ENCODE assay signal across 17 cellular contexts in genomic region chr10:22610595-22610994, GRCh38.
DNase-seq lines count a peak whose midpoint lies in the region; ATAC-seq and TF ChIP-seq lines count a peak whose summit lies in the region.
"Had no signal": no experiment of that assay in that cellular context is flagged by ENCODE, and none has a peak within 500 bp of the region (broad histone marks: within the 10 kb centered on the region; RNA-seq: fewer than 3 reads in every experiment).

No MANE protein-coding gene starts in this region.

- WGBS in mesenchymal stem cell, result 71% methylated on average over 4 of the region's 5 CpGs
- 55% methylated on average over 5 of the region's 5 CpGs for WGBS in prostate gland

- DNase-seq in CD14-positive monocyte (ENCODE audit: low spot score), result no peak
- DNase-seq in Caco-2, result no peak
- DNase-seq in activated naive CD8-positive, alpha-beta T cell treated with anti-CD3 and anti-CD28 coated beads, Interleukin-2, amount 10 ng/mL, durations not matched to agents 7 days and 5 days, result no peak
- DNase-seq in mesenchymal stem cell, result no peak
- no peak for DNase-seq in left lobe of liver (ENCODE audit: low spot score)
- DNase-seq in prostate gland (ENCODE audit: low spot score), result no peak
- DNase-seq in RKO (ENCODE audit: low spot score), result no peak
- DNase-seq: BE2C, body of pancreas, DMS53, kidney, NCI-H1694, occipital lobe, right lobe of liver, Right ventricle myocardium superior had no signal

- H3K79me1 ChIP-seq in mesenchymal stem cell (replicated peaks; ENCODE audit: low read length, poor library complexity, severe bottlenecking), result peaks cover 44% of the 10 kb centered on the region

- peak overlapping the region in 1 of 2 experiments; percentile 67 for H2BK12ac ChIP-seq in mesenchymal stem cell (ENCODE audit: low read length in 2 of 2)

- H3K9me3 ChIP-seq in Caco-2, result 0 out of 2 replicates have a peak, but pooled peaks cover 5% of the 10 kb centered on the region
- H3K9me3 ChIP-seq in mesenchymal stem cell (ENCODE audit: control insufficient read depth, low read length), result no peaks in the 10 kb centered on the region
- no peaks in the 10 kb centered on the region for H3K9me3 ChIP-seq in prostate gland
- H3K9me3 ChIP-seq: BE2C, body of pancreas, right lobe of liver, thoracic aorta had no signal

- H3K9ac ChIP-seq in mesenchymal stem cell (ENCODE audit: low read length), result no peak overlapping the region

- no peak overlapping the region for H3K23ac ChIP-seq in mesenchymal stem cell (ENCODE audit: low read length in 2 of 2)

- no TSS peak for BruUV-seq in Caco-2 (replicated peaks; lab: Mats Ljungman, UMichigan)

- no peak overlapping the region for H2AFZ ChIP-seq in mesenchymal stem cell (ENCODE audit: low read depth, low read length)

- TF ChIP-seq CTCF in CD14-positive monocyte (IDR thresholded peaks at IDR 0.05), result no peak
- no peak for TF ChIP-seq CTCF in Caco-2 (IDR thresholded peaks at IDR 0.05; ENCODE audit: insufficient read depth in 1 of 2, low read depth in 1 of 2, low read length in 1 of 2, severe bottlenecking in 1 of 2, unreplicated experiment in 1 of 2)
- no peak for TF ChIP-seq CTCF in prostate gland (IDR thresholded peaks at IDR 0.05)

- TF ChIP-seq POLR2A in prostate gland (IDR thresholded peaks at IDR 0.05), result no peak

- H2BK5ac ChIP-seq in mesenchymal stem cell (ENCODE audit: low read depth, low read length, poor library complexity, severe bottlenecking), result no peak overlapping the region

- intact Hi-C loops in CD14-positive monocyte (cut with micrococcal nuclease), result no loop called here
- intact Hi-C loops in Caco-2 (cut with micrococcal nuclease; ENCODE audit: unreplicated experiment), result no loop called here
- intact Hi-C loops in prostate gland (cut with DNase I), result no loop called here

- H4K91ac ChIP-seq in mesenchymal stem cell (ENCODE audit: low read length), result peak overlapping the region; percentile 50

- CTCF ChIA-PET in Caco-2 (lab: Charles Lee), result no interaction called here

- H3K27ac ChIP-seq in mesenchymal stem cell (ENCODE audit: low read length, poor library complexity, severe bottlenecking) (no peak overlapping the region), prostate gland (no peak overlapping the region)
- H3K27ac ChIP-seq: body of pancreas, right lobe of liver, thoracic aorta had no signal

- H3K27me3 Mint-ChIP-seq in CD14-positive monocyte (ENCODE audit: low read depth in 3 of 3), result no peaks in the 10 kb centered on the region
- H3K27me3 Mint-ChIP-seq in Caco-2 (ENCODE audit: insufficient read depth, unreplicated experiment), result no peaks in the 10 kb centered on the region
- H3K27me3 Mint-ChIP-seq in activated naive CD8-positive, alpha-beta T cell treated with anti-CD3 and anti-CD28 coated beads, Interleukin-2, amount 10 ng/mL, durations not matched to agents 7 days and 5 days, result no peaks in the 10 kb centered on the region

- no peak overlapping the region for H3K14ac ChIP-seq in mesenchymal stem cell (ENCODE audit: low read length in 2 of 2)

- ATAC-seq in activated naive CD8-positive, alpha-beta T cell treated with anti-CD3 and anti-CD28 coated beads, Interleukin-2, amount 10 ng/mL, durations not matched to agents 7 days and 5 days (ENCODE audit: low read depth), result no peak
- ATAC-seq in left lobe of liver, result no peak
- ATAC-seq: activated CD4-positive, CD25-positive, alpha-beta regulatory T cell treated with anti-CD3 and anti-CD28 coated beads, Interleukin-2, amount 50 U/mL, for 24 hours; body of pancreas; right lobe of liver had no signal

- H3K4me3 ChIP-seq in Caco-2 (ENCODE audit: low read depth, low read length), result no peak overlapping the region
- H3K4me3 ChIP-seq in mesenchymal stem cell (ENCODE audit: insufficient read depth in 1 of 2, low read depth in 1 of 2, low read length in 2 of 2), result no peak overlapping the region
- no peak overlapping the region for H3K4me3 ChIP-seq in prostate gland
- H3K4me3 ChIP-seq: body of pancreas, right lobe of liver, thoracic aorta had no signal

- POLR2A ChIA-PET in Caco-2 (lab: Charles Lee), result no interaction called here
- POLR2A ChIA-PET in activated naive CD8-positive, alpha-beta T cell treated with anti-CD3 and anti-CD28 coated beads, Interleukin-2, amount 10 ng/mL, durations not matched to agents 7 days and 5 days (lab: Charles Lee), result interaction anchor here (0.7 to 1.8 kb wide), 5 partner anchors 9 to 174 kb away, joined by 3 to 10 read pairs (median 3); no protein-coding TSS in a partner anchor

- H3K4me1 ChIP-seq in Caco-2 (peaks cover 13% of the 10 kb centered on the region), mesenchymal stem cell (ENCODE audit: control insufficient read depth, insufficient read depth, low read depth, low read length) (peaks cover 10% of the 10 kb centered on the region), prostate gland (replicated peaks) (no peaks in the 10 kb centered on the region)

- H3K4me2 ChIP-seq in mesenchymal stem cell (ENCODE audit: low read length, poor library complexity, severe bottlenecking), result no peak overlapping the region

- peak overlapping the region; percentile 70 for H2AK5ac ChIP-seq in mesenchymal stem cell (ENCODE audit: low read length, severe bottlenecking)

- H3K4me1 Mint-ChIP-seq in CD14-positive monocyte (peaks cover 81% of the 10 kb centered on the region), Caco-2 (ENCODE audit: low read depth, unreplicated experiment) (peaks cover 36% of the 10 kb centered on the region)
- H3K4me1 Mint-ChIP-seq in activated naive CD8-positive, alpha-beta T cell treated with anti-CD3 and anti-CD28 coated beads, Interleukin-2, amount 10 ng/mL, durations not matched to agents 7 days and 5 days, result peaks cover 75% of the 10 kb centered on the region

- H3K9me3 Mint-ChIP-seq in CD14-positive monocyte, result peaks cover 0 to 3% (median 0%) of the 10 kb centered on the region in 7 donors
- peaks cover 19% of the 10 kb centered on the region for H3K9me3 Mint-ChIP-seq in Caco-2 (ENCODE audit: unreplicated experiment)
- peaks cover 2% of the 10 kb centered on the region for H3K9me3 Mint-ChIP-seq in activated naive CD8-positive, alpha-beta T cell treated with anti-CD3 and anti-CD28 coated beads, Interleukin-2, amount 10 ng/mL, durations not matched to agents 7 days and 5 days

- H2BK120ac ChIP-seq in mesenchymal stem cell (ENCODE audit: low read depth, low read length), result no peak overlapping the region

- H3K4me3 Mint-ChIP-seq in CD14-positive monocyte, result no peak overlapping the region
- H3K4me3 Mint-ChIP-seq in Caco-2 (ENCODE audit: unreplicated experiment), result no peak overlapping the region
- H3K4me3 Mint-ChIP-seq in activated naive CD8-positive, alpha-beta T cell treated with anti-CD3 and anti-CD28 coated beads, Interleukin-2, amount 10 ng/mL, durations not matched to agents 7 days and 5 days, result peak overlapping the region; percentile 71

- H3K36me3 ChIP-seq in Caco-2 (ENCODE audit: control insufficient read depth, insufficient read depth, low read length) (no peaks in the 10 kb centered on the region), mesenchymal stem cell (ENCODE audit: control insufficient read depth in 1 of 2, insufficient read depth in 2 of 2, low read depth in 1 of 2, low read length in 2 of 2) (peaks cover 21 to 52% of the 10 kb centered on the region in 2 experiments), prostate gland (no peaks in the 10 kb centered on the region)
- H3K36me3 ChIP-seq: right lobe of liver had no signal

- peak overlapping the region; percentile 60 for H4K8ac ChIP-seq in mesenchymal stem cell (ENCODE audit: low read length)

- H3K27me3 ChIP-seq in Caco-2 (replicated peaks; ENCODE audit: control insufficient read depth, insufficient read depth, low read length), result no peaks in the 10 kb centered on the region
- no peaks in the 10 kb centered on the region for H3K27me3 ChIP-seq in mesenchymal stem cell (ENCODE audit: control insufficient read depth in 1 of 2, insufficient read depth in 1 of 2, low read length in 2 of 2)
- no peaks in the 10 kb centered on the region for H3K27me3 ChIP-seq in prostate gland (replicated peaks; ENCODE audit: insufficient read depth)
- H3K27me3 ChIP-seq: BE2C, body of pancreas, right lobe of liver had no signal

- H3K18ac ChIP-seq in mesenchymal stem cell (ENCODE audit: low read depth in 1 of 2, low read length in 2 of 2), result no peak overlapping the region

- no peak overlapping the region for H3K4ac ChIP-seq in mesenchymal stem cell (ENCODE audit: low read depth in 1 of 2, low read length in 2 of 2)

- H3K27ac Mint-ChIP-seq in CD14-positive monocyte, result peak overlapping the region in 6 of 7 donors; percentile 73 to 94 (median 82)
- H3K27ac Mint-ChIP-seq in Caco-2 (ENCODE audit: unreplicated experiment), result peak overlapping the region; percentile 14
- peak overlapping the region; percentile 94 for H3K27ac Mint-ChIP-seq in activated naive CD8-positive, alpha-beta T cell treated with anti-CD3 and anti-CD28 coated beads, Interleukin-2, amount 10 ng/mL, durations not matched to agents 7 days and 5 days

- H2BK15ac ChIP-seq in mesenchymal stem cell (ENCODE audit: low read depth, poor library complexity, severe bottlenecking), result no peak overlapping the region

- H3K36me3 Mint-ChIP-seq in CD14-positive monocyte (peaks cover 45 to 46% of the 10 kb centered on the region in 2 donors), Caco-2 (ENCODE audit: insufficient read depth, unreplicated experiment) (peaks cover 33% of the 10 kb centered on the region)
- H3K36me3 Mint-ChIP-seq in activated naive CD8-positive, alpha-beta T cell treated with anti-CD3 and anti-CD28 coated beads, Interleukin-2, amount 10 ng/mL, durations not matched to agents 7 days and 5 days, result peaks cover 43% of the 10 kb centered on the region

Comparison
In these comparisons a context has a peak if more than half of its experiments do, and no peak if none do; other contexts are left out.
1. H3K27ac Mint-ChIP-seq: peak in every context shown above with its lines; median percentile 94 in activated naive CD8-positive, alpha-beta T cell treated with anti-CD3 and anti-CD28 coated beads, Interleukin-2, amount 10 ng/mL, durations not matched to agents 7 days and 5 days; 82 in CD14-positive monocyte; 14 in Caco-2.